Comparison of ENCODE assay signal across 11 cellular contexts in genomic region chr1:8398677-8399076, GRCh38.
DNase-seq lines count a peak whose midpoint lies in the region; ATAC-seq and TF ChIP-seq lines count a peak whose summit lies in the region.
"Had no signal": no experiment of that assay in that cellular context is flagged by ENCODE, and none has a peak within 500 bp of the region (broad histone marks: within the 10 kb centered on the region; RNA-seq: fewer than 3 reads in every experiment).

No MANE protein-coding gene starts in this region.

- H3K4me3 ChIP-seq in Loucy (ENCODE audit: low read length, poor library complexity, severe bottlenecking) (no peak overlapping the region), smooth muscle cell (no peak overlapping the region), H7 (ENCODE audit: insufficient read depth, low read depth, low read length) (no peak overlapping the region)

- intact Hi-C loops in activated CD4-positive, alpha-beta memory T cell treated with anti-CD3 and anti-CD28 coated beads for 36 hours (cut with micrococcal nuclease), result loop anchor here (5.0 to 10.0 kb wide), 4 partner anchors 264 to 476 kb away; partner anchors contain the start of gene ENO1

- H3K9me3 ChIP-seq in Loucy (ENCODE audit: insufficient read depth, low read depth, low read length) (no peaks in the 10 kb centered on the region), smooth muscle cell (replicated peaks; ENCODE audit: low read depth) (no peaks in the 10 kb centered on the region)

- WGBS in smooth muscle cell (ENCODE audit: low lambda C conversion rate), result 96% methylated on average over 5 of the region's 5 CpGs

- POLR2A ChIA-PET in activated CD4-positive, alpha-beta memory T cell treated with anti-CD3 and anti-CD28 coated beads, Interleukin-2, amount 10 ng/mL, durations not matched to agents 7 days and 5 days (lab: Charles Lee), result interaction anchor here (2.3 kb wide), 1 partner anchor 11 kb away, joined by 7 read pairs; no protein-coding TSS in a partner anchor
- POLR2A ChIA-PET in activated CD4-positive, alpha-beta memory T cell treated with anti-CD3 and anti-CD28 coated beads for 36 hours (lab: Charles Lee), result no interaction called here

- H3K9ac ChIP-seq in Loucy (ENCODE audit: low read depth, low read length, poor library complexity, severe bottlenecking), result no peak overlapping the region
- no peak overlapping the region for H3K9ac ChIP-seq in smooth muscle cell (ENCODE audit: low read depth)

- peaks cover 45% of the 10 kb centered on the region for H3K4me1 ChIP-seq in Loucy (ENCODE audit: insufficient read depth, low read length, poor library complexity, severe bottlenecking)
- H3K4me1 ChIP-seq in smooth muscle cell (ENCODE audit: low read depth), result peaks cover 34% of the 10 kb centered on the region

- H3K79me2 ChIP-seq in Loucy (ENCODE audit: insufficient read depth, low read length) (peaks cover 75% of the 10 kb centered on the region), smooth muscle cell (ENCODE audit: low read depth) (peaks cover 82% of the 10 kb centered on the region)

- peaks cover 15% of the 10 kb centered on the region; the same call in 1 of the 2 replicates for H3K36me3 ChIP-seq in Loucy (ENCODE audit: insufficient read depth, low read length)
- peaks cover 6% of the 10 kb centered on the region for H3K36me3 ChIP-seq in smooth muscle cell (ENCODE audit: low read depth)
- H3K36me3 ChIP-seq in H7 (replicated peaks; ENCODE audit: control insufficient read depth, insufficient read depth, low read length), result no peaks in the 10 kb centered on the region

- H2AFZ ChIP-seq in Loucy (ENCODE audit: low read length) (no peak overlapping the region), smooth muscle cell (ENCODE audit: low read depth) (no peak overlapping the region)

- no peak overlapping the region for H3K4me3 Mint-ChIP-seq in activated CD4-positive, alpha-beta memory T cell treated with anti-CD3 and anti-CD28 coated beads, Interleukin-2, amount 10 ng/mL, durations not matched to agents 7 days and 5 days
- H3K4me3 Mint-ChIP-seq in activated CD4-positive, alpha-beta memory T cell treated with anti-CD3 and anti-CD28 coated beads for 36 hours, result no peak overlapping the region
- no peak overlapping the region for H3K4me3 Mint-ChIP-seq in endothelial cell (ENCODE audit: unreplicated experiment)

- no peaks in the 10 kb centered on the region for H3K27me3 Mint-ChIP-seq in activated CD4-positive, alpha-beta memory T cell treated with anti-CD3 and anti-CD28 coated beads, Interleukin-2, amount 10 ng/mL, durations not matched to agents 7 days and 5 days
- no peaks in the 10 kb centered on the region for H3K27me3 Mint-ChIP-seq in activated CD4-positive, alpha-beta memory T cell treated with anti-CD3 and anti-CD28 coated beads for 36 hours
- H3K27me3 Mint-ChIP-seq in endothelial cell (ENCODE audit: unreplicated experiment), result no peaks in the 10 kb centered on the region

- H3F3A ChIP-seq in Loucy (ENCODE audit: low read depth), result peaks cover 7% of the 10 kb centered on the region; the same call in 1 of the 2 replicates
- peaks cover 35% of the 10 kb centered on the region for H3F3A ChIP-seq in smooth muscle cell (ENCODE audit: low read depth)

- peak overlapping the region; percentile 60 for H3K4me2 ChIP-seq in Loucy (ENCODE audit: low read depth, low read length, poor library complexity, severe bottlenecking)
- H3K4me2 ChIP-seq in smooth muscle cell, result no peak overlapping the region

- H4K20me1 ChIP-seq in Loucy (ENCODE audit: insufficient read depth, low read length, poor library complexity, severe bottlenecking) (peaks cover 34% of the 10 kb centered on the region), smooth muscle cell (ENCODE audit: low read depth) (peaks cover 97% of the 10 kb centered on the region)

- TF ChIP-seq CTCF in Loucy (conservative IDR thresholded peaks at IDR 0.05; ENCODE audit: low read length) (peak; percentile 39), endothelial cell (IDR thresholded peaks at IDR 0.05; ENCODE audit: unreplicated experiment) (peak; percentile 55), smooth muscle cell (IDR thresholded peaks at IDR 0.05; ENCODE audit: borderline replicate concordance, insufficient read depth, poor library complexity, severe bottlenecking) (peak; percentile 4)

- peaks cover 55% of the 10 kb centered on the region for H3K4me1 Mint-ChIP-seq in activated CD4-positive, alpha-beta memory T cell treated with anti-CD3 and anti-CD28 coated beads, Interleukin-2, amount 10 ng/mL, durations not matched to agents 7 days and 5 days
- peaks cover 57% of the 10 kb centered on the region for H3K4me1 Mint-ChIP-seq in activated CD4-positive, alpha-beta memory T cell treated with anti-CD3 and anti-CD28 coated beads for 36 hours (ENCODE audit: low read depth)
- peaks cover 41% of the 10 kb centered on the region for H3K4me1 Mint-ChIP-seq in endothelial cell (ENCODE audit: unreplicated experiment)

- no peaks in the 10 kb centered on the region for H3K27me3 ChIP-seq in Loucy (ENCODE audit: insufficient read depth, low read length, poor library complexity, severe bottlenecking)
- no peaks in the 10 kb centered on the region for H3K27me3 ChIP-seq in smooth muscle cell (ENCODE audit: low read depth)
- H3K27me3 ChIP-seq in H7 (ENCODE audit: control insufficient read depth, insufficient read depth, low read length), result no peaks in the 10 kb centered on the region

- H3K27ac Mint-ChIP-seq in activated CD4-positive, alpha-beta memory T cell treated with anti-CD3 and anti-CD28 coated beads, Interleukin-2, amount 10 ng/mL, durations not matched to agents 7 days and 5 days, result peak overlapping the region; percentile 58
- H3K27ac Mint-ChIP-seq in activated CD4-positive, alpha-beta memory T cell treated with anti-CD3 and anti-CD28 coated beads for 36 hours, result no peak overlapping the region
- no peak overlapping the region for H3K27ac Mint-ChIP-seq in endothelial cell (ENCODE audit: unreplicated experiment)

- no peaks in the 10 kb centered on the region for H3K9me3 Mint-ChIP-seq in activated CD4-positive, alpha-beta memory T cell treated with anti-CD3 and anti-CD28 coated beads, Interleukin-2, amount 10 ng/mL, durations not matched to agents 7 days and 5 days
- H3K9me3 Mint-ChIP-seq in activated CD4-positive, alpha-beta memory T cell treated with anti-CD3 and anti-CD28 coated beads for 36 hours, result no peaks in the 10 kb centered on the region
- no peaks in the 10 kb centered on the region for H3K9me3 Mint-ChIP-seq in endothelial cell (ENCODE audit: unreplicated experiment)

- no peaks in the 10 kb centered on the region for H3K9me2 ChIP-seq in Loucy (replicated peaks; ENCODE audit: low read depth, low read length)

- CTCF ChIA-PET in activated CD4-positive, alpha-beta memory T cell treated with anti-CD3 and anti-CD28 coated beads, Interleukin-2, amount 10 ng/mL, durations not matched to agents 7 days and 5 days (lab: Charles Lee), result interaction anchor here (2.5 kb wide), 1 partner anchor 11 kb away, joined by 11 read pairs; no protein-coding TSS in a partner anchor
- CTCF ChIA-PET in activated CD4-positive, alpha-beta memory T cell treated with anti-CD3 and anti-CD28 coated beads for 36 hours (lab: Charles Lee), result interaction anchor here (0.6 to 6.1 kb wide), 4 partner anchors 9 to 321 kb away, joined by 3 to 28 read pairs (median 7); no protein-coding TSS in a partner anchor

- DNase-seq in activated CD4-positive, alpha-beta memory T cell treated with anti-CD3 and anti-CD28 coated beads, Interleukin-2, amount 10 ng/mL, durations not matched to agents 7 days and 5 days, result no peak
- no peak for DNase-seq in activated CD4-positive, alpha-beta memory T cell treated with anti-CD3 and anti-CD28 coated beads for 36 hours
- no peak for DNase-seq in endothelial cell (ENCODE audit: low spot score)
- DNase-seq in smooth muscle cell (lab: John Stamatoyannopoulos, UW; ENCODE audit: unreplicated experiment), result no peak
- no peak for DNase-seq in H7
- no peak for DNase-seq in DMS 273 (lab: John Stamatoyannopoulos, UW; ENCODE audit: unreplicated experiment)
- DNase-seq: left colon, NCI-H524 had no signal

- H3K36me3 Mint-ChIP-seq in activated CD4-positive, alpha-beta memory T cell treated with anti-CD3 and anti-CD28 coated beads, Interleukin-2, amount 10 ng/mL, durations not matched to agents 7 days and 5 days (ENCODE audit: low read depth), result peaks cover 37% of the 10 kb centered on the region
- H3K36me3 Mint-ChIP-seq in activated CD4-positive, alpha-beta memory T cell treated with anti-CD3 and anti-CD28 coated beads for 36 hours, result peaks cover 14% of the 10 kb centered on the region
- H3K36me3 Mint-ChIP-seq in endothelial cell (ENCODE audit: low read depth, unreplicated experiment), result peaks cover 22% of the 10 kb centered on the region

- ATAC-seq in HG03025 (IDR thresholded peaks at IDR 0.05; ENCODE audit: low FRiP score, unreplicated experiment), result no peak
- ATAC-seq: esophagus mucosa, left colon had no signal

- H3K27ac ChIP-seq in smooth muscle cell (ENCODE audit: low read depth), result no peak overlapping the region

Comparison
In these comparisons a context has a peak if more than half of its experiments do, and no peak if none do; other contexts are left out.
1. CTCF ChIP-seq: peak in every context shown above with its lines; median percentile 55 in endothelial cell; 39 in Loucy; 4 in smooth muscle cell.